In genomic region chr16:26756633-26757032, GRCh38 we compare ENCODE assay signal across 29 cellular contexts.
"Had no signal": no experiment of that assay in that cellular context is flagged by ENCODE, and none has a peak within 500 bp of the region (broad histone marks: within the 10 kb centered on the region; RNA-seq: fewer than 3 reads in every experiment).

No MANE protein-coding gene starts in this region.

- H3K4me1 ChIP-seq: ascending aorta had no signal

- DNase-seq: activated B cell treated with CpG ODN at 0.5 μM for 24 hours; activated CD4-positive, alpha-beta memory T cell treated with anti-CD3 and anti-CD28 coated beads, Interleukin-2, amount 10 ng/mL, durations not matched to agents 7 days and 5 days; activated CD4-positive, alpha-beta T cell treated with anti-CD3 and anti-CD28 coated beads for 48 hours; activated CD4-positive, alpha-beta T cell treated with anti-CD3 and anti-CD28 coated beads, Interleukin-2, amount 10 ng/mL, durations not matched to agents 7 days and 5 days; activated CD4-positive, alpha-beta T cell treated with anti-CD3 and anti-CD28 coated beads, Interleukin-2, amount 50 U/mL, for 48 hours; activated CD4-positive, CD25-positive, alpha-beta regulatory T cell treated with anti-CD3 and anti-CD28 coated beads, Interleukin-2, amount 50 U/mL, for 72 hours; activated CD8-positive, alpha-beta memory T cell treated with anti-CD3 and anti-CD28 coated beads for 24 hours; activated CD8-positive, alpha-beta memory T cell treated with anti-CD3 and anti-CD28 coated beads, Interleukin-2, amount 10 ng/mL, durations not matched to agents 7 days and 5 days; activated CD8-positive, alpha-beta memory T cell treated with anti-CD3 and anti-CD28 coated beads, Interleukin-2, amount 50 U/mL, for 48 hours; activated CD8-positive, alpha-beta T cell treated with anti-CD3 and anti-CD28 coated beads, Interleukin-2, amount 10 ng/mL, durations not matched to agents 7 days and 5 days; activated effector memory CD4-positive, alpha-beta T cell treated with Interleukin-2 at 50 U/mL for 16 hours; activated gamma-delta T cell; activated naive CD4-positive, alpha-beta T cell treated with anti-CD3 and anti-CD28 coated beads, Interleukin-2, amount 10 ng/mL, durations not matched to agents 7 days and 5 days; activated naive CD4-positive, alpha-beta T cell treated with Interleukin-2 at 50 U/mL for 16 hours; activated naive CD8-positive, alpha-beta T cell treated with anti-CD3 and anti-CD28 coated beads, Interleukin-2, amount 10 ng/mL, durations not matched to agents 7 days and 5 days; activated naive CD8-positive, alpha-beta T cell treated with anti-CD3 and anti-CD28 coated beads, Interleukin-2, amount 50 U/mL, for 24 hours; activated T-cell treated with anti-CD3 and anti-CD28 coated beads, Interleukin-2, amount 50 U/mL, for 24 hours; activated T-cell treated with anti-CD3 and anti-CD28 coated beads, Interleukin-2, amount 50 U/mL, for 48 hours; amygdala; anterior cingulate cortex; caudate nucleus; cerebellar nuclear complex; T-helper 2 cell; T-helper 9 cell had no signal

- H3K27me3 ChIP-seq: ascending aorta had no signal

- H3K27ac ChIP-seq: ascending aorta, cardiac muscle cell, VCaP had no signal

- H3K36me3 ChIP-seq: ascending aorta, cardiac muscle cell had no signal

- ATAC-seq: activated CD8-positive, alpha-beta memory T cell treated with anti-CD3 and anti-CD28 coated beads, Interleukin-2, amount 10 ng/mL, durations not matched to agents 7 days and 5 days; activated CD8-positive, alpha-beta T cell treated with anti-CD3 and anti-CD28 coated beads, Interleukin-2, amount 10 ng/mL, durations not matched to agents 7 days and 5 days; activated naive CD8-positive, alpha-beta T cell treated with anti-CD3 and anti-CD28 coated beads, Interleukin-2, amount 50 U/mL, for 24 hours had no signal

- H3K4me3 ChIP-seq: ascending aorta, cardiac muscle cell had no signal

- H3K9me3 ChIP-seq: ascending aorta had no signal

- FAIRE-seq: bronchial epithelial cell, TTC549 had no signal
